ENCODE assay signal across 2 cellular contexts in genomic region chr5:132363431-132364112, GRCh38.
A peak's percentile ranks its signal among the peaks of the same experiment; 100 is the strongest.
TF ChIP-seq lines count a peak whose summit lies in the region.

No MANE protein-coding gene starts in this region.

TF ChIP-seq in A549, 52 proteins besides CTCF, POLR2A, EP300 and RAD21 (continued from another document and continues in another):
- no peak for TF ChIP-seq BCL3 (IDR thresholded peaks at IDR 0.05)
- TF ChIP-seq RCOR1 (IDR thresholded peaks at IDR 0.05; ENCODE audit: low read depth, low read length): no peak
- 0 out of 2 replicates have a peak, but pooled peaks have one; percentile 21 for TF ChIP-seq GATA3 (IDR thresholded peaks at IDR 0.05; ENCODE audit: borderline replicate concordance)
- no peak for TF ChIP-seq RARB (CRISPR knock-in tag; IDR thresholded peaks at IDR 0.05)
- no peak for TF ChIP-seq RFX5 (IDR thresholded peaks at IDR 0.05)
- no peak for TF ChIP-seq CBX8 (IDR thresholded peaks at IDR 0.05)
- TF ChIP-seq HMGXB4 (CRISPR knock-in tag; IDR thresholded peaks at IDR 0.05; ENCODE audit: borderline replicate concordance): no peak
- TF ChIP-seq CEBPB (IDR thresholded peaks at IDR 0.05): peak in 1 of 2 experiments; percentile 25; a peak in 1 of 4 replicates
- TF ChIP-seq HOXB5 (CRISPR knock-in tag; IDR thresholded peaks at IDR 0.05): no peak
- TF ChIP-seq CHD4 (IDR thresholded peaks at IDR 0.05; ENCODE audit: borderline replicate concordance): no peak
- no peak for TF ChIP-seq SREBF2 (IDR thresholded peaks at IDR 0.05)
- no peak for TF ChIP-seq ELK1 (IDR thresholded peaks at IDR 0.05; ENCODE audit: low read depth, low read length)
- TF ChIP-seq CHD2 (IDR thresholded peaks at IDR 0.05; ENCODE audit: low read length, partially characterized antibody): no peak
- TF ChIP-seq USF2 (IDR thresholded peaks at IDR 0.05): no peak
- no peak for TF ChIP-seq KDM1A (IDR thresholded peaks at IDR 0.05; ENCODE audit: low read depth)
- no peak for TF ChIP-seq TP53 (CRISPR knock-in tag; IDR thresholded peaks at IDR 0.05)
- TF ChIP-seq JUNB (IDR thresholded peaks at IDR 0.05): 0 out of 2 replicates have a peak, but pooled peaks have one; percentile 36
- TF ChIP-seq REST (IDR thresholded peaks at IDR 0.05): no peak
- TF ChIP-seq MAZ (IDR thresholded peaks at IDR 0.05; ENCODE audit: borderline replicate concordance, low read depth, low read length): no peak
- no peak for TF ChIP-seq FOSL2 (IDR thresholded peaks at IDR 0.05)
- peak; percentile 71 for TF ChIP-seq FOSL2 (CRISPR knock-in tag; IDR thresholded peaks at IDR 0.05)
- TF ChIP-seq POLR2AphosphoS2 (conservative IDR thresholded peaks at IDR 0.05; ENCODE audit: low read length): no peak
- TF ChIP-seq MAX (IDR thresholded peaks at IDR 0.05): peak; percentile 53; the same call in 1 of the 2 replicates
- no peak for TF ChIP-seq HOXB13 (CRISPR knock-in tag; IDR thresholded peaks at IDR 0.05; ENCODE audit: low read depth)
- TF ChIP-seq JUN (IDR thresholded peaks at IDR 0.05): peak in 1 of 2 experiments; percentile 56; a peak in 2 of 5 replicates

TF ChIP-seq in HEK293, 187 proteins besides CTCF, POLR2A, EP300 and RAD21 (continued from another document and continues in another):
- TF ChIP-seq ZNF18 (tag by site-specific recombination; IDR thresholded peaks at IDR 0.05) (no peak), OVOL3 (tag by site-specific recombination; IDR thresholded peaks at IDR 0.05) (peak; percentile 72; the same call in 1 of the 2 replicates), SP2 (tag by site-specific recombination; IDR thresholded peaks at IDR 0.05) (no peak), ZNF548 (tag by site-specific recombination; IDR thresholded peaks at IDR 0.05) (no peak), ZNF2 (tag by site-specific recombination; IDR thresholded peaks at IDR 0.05) (no peak), SCRT1 (tag by site-specific recombination; IDR thresholded peaks at IDR 0.05; ENCODE audit: borderline replicate concordance) (no peak), ZNF184 (tag by site-specific recombination; IDR thresholded peaks at IDR 0.05) (peak; percentile 69), SALL2 (tag by site-specific recombination; IDR thresholded peaks at IDR 0.05; ENCODE audit: borderline replicate concordance) (no peak), ZBTB11 (tag by site-specific recombination; conservative IDR thresholded peaks at IDR 0.05; ENCODE audit: low read depth) (no peak), HOXA7 (CRISPR knock-in tag; IDR thresholded peaks at IDR 0.05; ENCODE audit: borderline replicate concordance) (no peak), ZNF529 (tag by site-specific recombination; IDR thresholded peaks at IDR 0.05; ENCODE audit: insufficient replicate concordance) (no peak), ZNF280C (tag by site-specific recombination; IDR thresholded peaks at IDR 0.05) (no peak), FEZF1 (tag by site-specific recombination; IDR thresholded peaks at IDR 0.05) (peak; percentile 44; the same call in 1 of the 2 replicates), ZNF558 (tag by site-specific recombination; IDR thresholded peaks at IDR 0.05) (peak; percentile 23; the same call in 1 of the 2 replicates), YY2 (tag by site-specific recombination; IDR thresholded peaks at IDR 0.05) (no peak), ZNF302 (tag by site-specific recombination; IDR thresholded peaks at IDR 0.05; ENCODE audit: low read depth) (no peak), ZBTB6 (tag by site-specific recombination; IDR thresholded peaks at IDR 0.05) (no peak), ZNF518A (tag by site-specific recombination; conservative IDR thresholded peaks at IDR 0.05; ENCODE audit: low read depth) (no peak), ZNF561 (tag by site-specific recombination; IDR thresholded peaks at IDR 0.05; ENCODE audit: borderline replicate concordance) (no peak), ZNF654 (tag by site-specific recombination; IDR thresholded peaks at IDR 0.05; ENCODE audit: low read depth) (no peak), RBAK (tag by site-specific recombination; IDR thresholded peaks at IDR 0.05) (peak; percentile 41; the same call in 1 of the 2 replicates), ZNF16 (tag by site-specific recombination; IDR thresholded peaks at IDR 0.05; ENCODE audit: low read depth) (no peak), WT1 (tag by site-specific recombination; IDR thresholded peaks at IDR 0.05) (0 out of 2 replicates have a peak, but pooled peaks have one; percentile 23), ZNF843 (tag by site-specific recombination; IDR thresholded peaks at IDR 0.05) (peak; percentile 54), ZNF776 (tag by site-specific recombination; IDR thresholded peaks at IDR 0.05; ENCODE audit: borderline replicate concordance) (no peak), ZNF747 (tag by site-specific recombination; IDR thresholded peaks at IDR 0.05) (no peak), ZEB2 (tag by site-specific recombination; IDR thresholded peaks at IDR 0.05) (peak; percentile 86), ZNF398 (tag by site-specific recombination; IDR thresholded peaks at IDR 0.05) (no peak), ZNF510 (tag by site-specific recombination; IDR thresholded peaks at IDR 0.05; ENCODE audit: insufficient replicate concordance) (no peak), SP7 (tag by site-specific recombination; IDR thresholded peaks at IDR 0.05) (peak; percentile 60; the same call in 1 of the 2 replicates), ZNF660 (tag by site-specific recombination; IDR thresholded peaks at IDR 0.05) (peak; percentile 92), ZNF23 (tag by site-specific recombination; IDR thresholded peaks at IDR 0.05; ENCODE audit: borderline replicate concordance) (no peak), ZNF707 (tag by site-specific recombination; IDR thresholded peaks at IDR 0.05) (no peak), ZSCAN5A (tag by site-specific recombination; IDR thresholded peaks at IDR 0.05) (no peak)
